In the genomic region with DNA sequence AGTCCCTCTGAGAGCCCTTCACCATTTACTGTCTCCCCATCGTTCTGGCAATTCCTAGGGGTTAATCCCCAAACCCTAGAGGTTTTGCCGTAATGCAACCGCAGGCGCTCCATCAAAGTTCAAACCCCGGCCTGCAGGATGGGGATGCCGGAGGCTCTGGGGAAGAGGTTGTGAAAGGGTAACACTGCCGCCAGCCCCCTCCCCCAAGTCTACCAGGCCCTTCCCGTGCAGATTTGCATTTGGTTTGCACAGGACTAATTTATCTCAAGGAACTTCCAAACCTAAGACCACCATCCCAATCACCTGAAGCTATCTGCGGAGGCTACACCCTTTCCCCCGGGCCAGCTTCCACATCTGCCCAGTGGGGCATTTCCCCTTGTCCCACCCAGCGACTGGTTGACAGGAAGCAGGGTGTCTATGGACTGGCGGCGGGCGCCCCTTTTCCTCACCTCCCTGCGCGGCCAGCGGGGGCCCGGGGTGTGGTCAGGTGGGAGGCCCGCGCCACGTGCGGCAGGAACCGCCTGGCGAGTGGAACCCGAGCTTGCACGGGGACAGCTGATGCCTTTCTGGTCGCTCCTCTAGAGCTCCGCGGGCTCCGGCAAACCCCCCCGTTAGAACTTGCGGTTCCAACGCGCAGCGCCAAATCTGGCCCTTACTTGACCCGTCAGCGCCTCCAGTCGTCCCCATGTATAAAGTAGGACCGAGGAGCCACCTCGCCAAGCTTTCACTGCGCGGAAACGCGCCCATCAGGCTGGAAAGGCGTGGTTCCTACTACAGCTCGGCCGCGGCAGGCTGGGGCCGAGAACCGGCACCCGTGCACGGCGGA, we compare ENCODE assay signal across 8 cellular contexts. TPM values are rescaled to one million over a fixed set of nuclear protein-coding genes. Genes with fewer than 3 reads are reported as not detected.
DNase-seq lines count a peak whose midpoint lies in the region; ATAC-seq and TF ChIP-seq lines count a peak whose summit lies in the region.

No MANE protein-coding gene starts in this region.

- H3K9me3 Mint-ChIP-seq in endodermal cell: no peaks in the 10 kb centered on the region
- no peaks in the 10 kb centered on the region for H3K9me3 Mint-ChIP-seq in neural progenitor cell

- peak; percentile 49 for DNase-seq in DMS53 treated with DMSO at 0.1 percent for 48 hours (lab: John Stamatoyannopoulos, UW; ENCODE audit: unreplicated experiment)
- DNase-seq in NCI-H2227 (lab: John Stamatoyannopoulos, UW; ENCODE audit: unreplicated experiment): peak; percentile 47
- peak; percentile 86 for DNase-seq in endodermal cell
- DNase-seq in neural progenitor cell (ENCODE audit: low spot score): peak; percentile 83
- DNase-seq in superior temporal gyrus (ENCODE audit: extremely low spot score): no peak

- peak overlapping the region; percentile 35 for H3K4me3 Mint-ChIP-seq in endodermal cell
- no peak overlapping the region for H3K4me3 Mint-ChIP-seq in neural progenitor cell

- peak overlapping the region; percentile 33 for H3K4me3 ChIP-seq in endodermal cell (ENCODE audit: low read length)
- peak overlapping the region; percentile 42 for H3K4me3 ChIP-seq in neural progenitor cell

- H3F3A ChIP-seq in neural progenitor cell (ENCODE audit: low read depth): peaks cover 13% of the 10 kb centered on the region

- H4K20me1 ChIP-seq in neural progenitor cell (ENCODE audit: low read depth): peaks cover 18% of the 10 kb centered on the region

- 14 to 18% methylated on average over 21 to 53 of the region's 53 CpGs for WGBS in endodermal cell (ENCODE audit: insufficient coverage in 1 of 2, insufficient read length in 1 of 2), 2 experiments

- no peaks in the 10 kb centered on the region for H3K79me2 ChIP-seq in neural progenitor cell (ENCODE audit: low read depth)

- peaks cover 43% of the 10 kb centered on the region for H3K27me3 Mint-ChIP-seq in endodermal cell (ENCODE audit: insufficient read depth)
- H3K27me3 Mint-ChIP-seq in neural progenitor cell (ENCODE audit: insufficient read depth, low read depth): peaks cover 36% of the 10 kb centered on the region

- H3K27ac ChIP-seq in endodermal cell (ENCODE audit: low read depth, low read length) (no peak overlapping the region), neural progenitor cell (no peak overlapping the region)

- ATAC-seq in HG03520 (IDR thresholded peaks at IDR 0.05; ENCODE audit: unreplicated experiment) (no peak), GM21737 (IDR thresholded peaks at IDR 0.05; ENCODE audit: unreplicated experiment) (no peak), HG02610 (IDR thresholded peaks at IDR 0.05; ENCODE audit: unreplicated experiment) (no peak)

- no peaks in the 10 kb centered on the region for H3K9me3 ChIP-seq in endodermal cell (ENCODE audit: control insufficient read depth, low read length)
- no peaks in the 10 kb centered on the region for H3K9me3 ChIP-seq in neural progenitor cell (ENCODE audit: low read depth)

- no peaks in the 10 kb centered on the region for H3K4me1 ChIP-seq in endodermal cell (ENCODE audit: control insufficient read depth, insufficient read depth, low read length)
- H3K4me1 ChIP-seq in neural progenitor cell: peaks cover 4% of the 10 kb centered on the region

- H3K27ac Mint-ChIP-seq in endodermal cell: no peak overlapping the region
- no peak overlapping the region for H3K27ac Mint-ChIP-seq in neural progenitor cell

- H3K4me2 ChIP-seq in neural progenitor cell: peak overlapping the region; percentile 70

- H3K27me3 ChIP-seq in endodermal cell (ENCODE audit: control insufficient read depth, insufficient read depth, low read length, poor library complexity, severe bottlenecking) (peaks cover 26% of the 10 kb centered on the region), neural progenitor cell (peaks cover 41% of the 10 kb centered on the region)

- peaks cover 7% of the 10 kb centered on the region for H3K4me1 Mint-ChIP-seq in endodermal cell
- H3K4me1 Mint-ChIP-seq in neural progenitor cell: peaks cover 5% of the 10 kb centered on the region

- peak; percentile 40 for TF ChIP-seq CTCF in endodermal cell (conservative IDR thresholded peaks at IDR 0.05)
- TF ChIP-seq CTCF in neural progenitor cell (IDR thresholded peaks at IDR 0.05): peak; percentile 28

- H3K36me3 Mint-ChIP-seq in endodermal cell (ENCODE audit: low read depth) (peaks cover 8% of the 10 kb centered on the region), neural progenitor cell (peaks cover 7% of the 10 kb centered on the region)

- no peak overlapping the region for H2AFZ ChIP-seq in neural progenitor cell (replicated peaks)

- H3K36me3 ChIP-seq in endodermal cell (ENCODE audit: control insufficient read depth, insufficient read depth, low read length) (peaks cover 6% of the 10 kb centered on the region), neural progenitor cell (no peaks in the 10 kb centered on the region)

- H3K9ac ChIP-seq in endodermal cell (ENCODE audit: extremely low read depth, low read length, poor library complexity, severe bottlenecking): no peak overlapping the region
- no peak overlapping the region for H3K9ac ChIP-seq in neural progenitor cell

RNA-seq across cellular contexts. Expression of gene SLC4A11, which starts 9.4 kb away (rescaled TPM):
- total RNA-seq in endodermal cell (10 to 100 TPM in 1 of 2 donors, 1 to 10 TPM in 1; 3.8 to 12.4 TPM), neural progenitor cell (ENCODE audit: low replicate concordance) (0.95 and 3.4 TPM in 2 replicates)
- polyA plus RNA-seq in endodermal cell (2013, experiment 1 of 2): 2.7 TPM
- polyA plus RNA-seq in endodermal cell (2013, experiment 2 of 2): 2.3 TPM

RNA-seq across cellular contexts. Expression of gene ITPA, which starts 39.1 kb away (rescaled TPM):
- total RNA-seq in endodermal cell (10 to 100 TPM; 50.8 to 53.6 TPM), neural progenitor cell (ENCODE audit: low replicate concordance) (18.2 and 27.7 TPM in 2 replicates)
- 47.9 TPM for polyA plus RNA-seq in endodermal cell (2013, experiment 1 of 2)
- 37.1 TPM for polyA plus RNA-seq in endodermal cell (2013, experiment 2 of 2)

RNA-seq across cellular contexts. Expression of gene DDRGK1, which starts 43.9 kb away (rescaled TPM):
- total RNA-seq in endodermal cell: 10 to 100 TPM; 55.0 to 59.3 TPM
- polyA plus RNA-seq in endodermal cell (2013, experiment 1 of 2): 45.8 TPM
- polyA plus RNA-seq in endodermal cell (2013, experiment 2 of 2): 38.0 TPM
- 27.9 and 58.4 TPM in 2 replicates for total RNA-seq in neural progenitor cell (ENCODE audit: low replicate concordance)
